In genomic region chr18:11247381-11247970, GRCh38 we compare ENCODE assay signal across 2 cellular contexts.
TF ChIP-seq lines count a peak whose summit lies in the region.

No MANE protein-coding gene starts in this region.

TF ChIP-seq in HepG2, 621 proteins besides CTCF, POLR2A, EP300 and RAD21 (continued from another document and continues in another):
- TF ChIP-seq ZBTB40 (IDR thresholded peaks at IDR 0.05) (0 out of 2 replicates have a peak, but pooled peaks have one; percentile 2), ZBTB40 (CRISPR knock-in tag; IDR thresholded peaks at IDR 0.05) (no peak), DNMT1 (CRISPR knock-in tag; IDR thresholded peaks at IDR 0.05) (no peak), ZNF713 (CRISPR knock-in tag; IDR thresholded peaks at IDR 0.05) (no peak), LCORL (IDR thresholded peaks at IDR 0.05) (peak; percentile 7; the same call in 1 of the 2 replicates), LCORL (CRISPR knock-in tag; IDR thresholded peaks at IDR 0.05) (no peak), ZNF142 (CRISPR knock-in tag; IDR thresholded peaks at IDR 0.05) (no peak)

TF ChIP-seq in H1, 55 proteins besides CTCF, POLR2A, EP300 and RAD21 (continued from another document):
- TF ChIP-seq E2F6 (IDR thresholded peaks at IDR 0.05), result no peak
- TF ChIP-seq EZH2 (IDR thresholded peaks at IDR 0.05; ENCODE audit: low read depth, low read length, severe bottlenecking), result no peak
- no peak for TF ChIP-seq ATF2 (IDR thresholded peaks at IDR 0.05; ENCODE audit: low read length)
- no peak for TF ChIP-seq CHD7 (IDR thresholded peaks at IDR 0.05; ENCODE audit: insufficient replicate concordance, low read length)
- TF ChIP-seq ZNF274 (IDR thresholded peaks at IDR 0.05; ENCODE audit: borderline replicate concordance, extremely low read depth, low read length), result no peak
- TF ChIP-seq NANOG (IDR thresholded peaks at IDR 0.05; ENCODE audit: insufficient read depth, low read depth, low read length, poor library complexity, severe bottlenecking), result no peak
- no peak for TF ChIP-seq MAX (IDR thresholded peaks at IDR 0.05)
- no peak for TF ChIP-seq CEBPB (IDR thresholded peaks at IDR 0.05; ENCODE audit: low read depth, low read length)
